8 cellular contexts compared by ENCODE assay signal in genomic region chr16:84511180-84511800, GRCh38. TPM values are rescaled to one million over a fixed set of nuclear protein-coding genes. Genes with fewer than 3 reads are reported as not detected.
A peak's percentile ranks its signal among the peaks of the same experiment; 100 is the strongest.
DNase-seq lines count a peak whose midpoint lies in the region; ATAC-seq and TF ChIP-seq lines count a peak whose summit lies in the region.

No MANE protein-coding gene starts in this region.

- H3K36me3 ChIP-seq in ovary (no peaks in the 10 kb centered on the region), tibial artery (no peaks in the 10 kb centered on the region)

- H3K4me1 ChIP-seq in ovary (ENCODE audit: insufficient read depth) (peaks cover 4% of the 10 kb centered on the region), tibial artery (peaks cover 0 to 4% (median 2%) of the 10 kb centered on the region in 4 donors)

- no peaks in the 10 kb centered on the region for H3K36me3 Mint-ChIP-seq in activated naive CD4-positive, alpha-beta T cell treated with anti-CD3 and anti-CD28 coated beads for 36 hours (ENCODE audit: low read depth)

- TF ChIP-seq EP300 in ovary (IDR thresholded peaks at IDR 0.05) = no peak

- DNase-seq in GDM1 (lab: John Stamatoyannopoulos, UW) = peak; percentile 40
- DNase-seq in NCI-H1092 (lab: John Stamatoyannopoulos, UW) = peak; percentile 75
- DNase-seq in SKM-1 (lab: John Stamatoyannopoulos, UW; ENCODE audit: unreplicated experiment) = peak; percentile 56
- DNase-seq in activated naive CD4-positive, alpha-beta T cell treated with anti-CD3 and anti-CD28 coated beads for 36 hours = peak; percentile 86
- peak; percentile 48 for DNase-seq in glomerular endothelial cell (ENCODE audit: extremely low read depth, low read depth, low spot score)
- DNase-seq in ovary = peak; percentile 73 to 91 (median 88)
- DNase-seq in tibial artery = peak; percentile 83 to 89

- H3K27ac Mint-ChIP-seq in activated naive CD4-positive, alpha-beta T cell treated with anti-CD3 and anti-CD28 coated beads for 36 hours = no peak overlapping the region

- 8% methylated on average over 21 of the region's 21 CpGs for WGBS in ovary, 3 donors

- H3K4me1 Mint-ChIP-seq in activated naive CD4-positive, alpha-beta T cell treated with anti-CD3 and anti-CD28 coated beads for 36 hours (ENCODE audit: low read depth) = peaks cover 64% of the 10 kb centered on the region

- CTCF ChIA-PET in activated naive CD4-positive, alpha-beta T cell treated with anti-CD3 and anti-CD28 coated beads for 36 hours (lab: Charles Lee) = interaction anchor here (0.6 to 8.0 kb wide), 15 partner anchors 8 to 234 kb away, joined by 3 to 141 read pairs (median 5); partner anchors contain the start of gene COTL1

- no peak overlapping the region for H3K4me3 Mint-ChIP-seq in activated naive CD4-positive, alpha-beta T cell treated with anti-CD3 and anti-CD28 coated beads for 36 hours

- no peak overlapping the region for H3K27ac ChIP-seq in ovary
- no peak overlapping the region for H3K27ac ChIP-seq in tibial artery

- intact Hi-C loops in activated naive CD4-positive, alpha-beta T cell treated with anti-CD3 and anti-CD28 coated beads for 36 hours (cut with micrococcal nuclease) = loop anchor here (1.0 to 5.0 kb wide), 7 partner anchors 89 to 459 kb away; partner anchors contain the start of gene COTL1
- intact Hi-C loops in ovary (cut with DNase I) (loop anchor here (2.0 to 10.0 kb wide), 7 partner anchors 106 to 464 kb away; partner anchors contain the start of gene COTL1 (in 1 of the 4)), tibial artery (cut with DNase I; ENCODE audit: low total_unique reads) (loop anchor here (5.0 kb wide), 2 partner anchors 211 to 226 kb away; no protein-coding TSS in a partner anchor)

- no peaks in the 10 kb centered on the region for H3K9me3 ChIP-seq in ovary
- no peaks in the 10 kb centered on the region for H3K9me3 ChIP-seq in tibial artery

- H3K9me3 Mint-ChIP-seq in activated naive CD4-positive, alpha-beta T cell treated with anti-CD3 and anti-CD28 coated beads for 36 hours = no peaks in the 10 kb centered on the region

- no peak for ATAC-seq in GM19452 (IDR thresholded peaks at IDR 0.05; ENCODE audit: unreplicated experiment)

- H3K27me3 ChIP-seq in ovary (no peaks in the 10 kb centered on the region), tibial artery (no peaks in the 10 kb centered on the region)

- no peak for TF ChIP-seq POLR2A in ovary (IDR thresholded peaks at IDR 0.05)

- TF ChIP-seq CTCF in ovary (IDR thresholded peaks at IDR 0.05) (peak; percentile 87 to 91 (median 91)), tibial artery (IDR thresholded peaks at IDR 0.05) (peak; percentile 93 to 96)

- no peak overlapping the region for H3K4me3 ChIP-seq in ovary
- no peak overlapping the region for H3K4me3 ChIP-seq in tibial artery

- no peaks in the 10 kb centered on the region for H3K27me3 Mint-ChIP-seq in activated naive CD4-positive, alpha-beta T cell treated with anti-CD3 and anti-CD28 coated beads for 36 hours (ENCODE audit: low read depth)

RNA-seq across cellular contexts. Expression of gene MEAK7, which starts 6.8 kb away (rescaled TPM):
- total RNA-seq in activated naive CD4-positive, alpha-beta T cell treated with anti-CD3 and anti-CD28 coated beads for 36 hours = 1 to 10 TPM; 6.3 to 7.0 TPM
- total RNA-seq in glomerular endothelial cell (27.4 and 32.6 TPM in 2 replicates), ovary (10 to 100 TPM in 6 of 7 donors, 1 to 10 TPM in 1; 8.6 to 23.0 (median 19.2) TPM)
- polyA plus RNA-seq in ovary = 10 to 100 TPM in 1 of 2 donors, 1 to 10 TPM in 1; 6.6 to 14.5 TPM
